Comparison of ENCODE assay signal across 8 cellular contexts in the genomic region with DNA sequence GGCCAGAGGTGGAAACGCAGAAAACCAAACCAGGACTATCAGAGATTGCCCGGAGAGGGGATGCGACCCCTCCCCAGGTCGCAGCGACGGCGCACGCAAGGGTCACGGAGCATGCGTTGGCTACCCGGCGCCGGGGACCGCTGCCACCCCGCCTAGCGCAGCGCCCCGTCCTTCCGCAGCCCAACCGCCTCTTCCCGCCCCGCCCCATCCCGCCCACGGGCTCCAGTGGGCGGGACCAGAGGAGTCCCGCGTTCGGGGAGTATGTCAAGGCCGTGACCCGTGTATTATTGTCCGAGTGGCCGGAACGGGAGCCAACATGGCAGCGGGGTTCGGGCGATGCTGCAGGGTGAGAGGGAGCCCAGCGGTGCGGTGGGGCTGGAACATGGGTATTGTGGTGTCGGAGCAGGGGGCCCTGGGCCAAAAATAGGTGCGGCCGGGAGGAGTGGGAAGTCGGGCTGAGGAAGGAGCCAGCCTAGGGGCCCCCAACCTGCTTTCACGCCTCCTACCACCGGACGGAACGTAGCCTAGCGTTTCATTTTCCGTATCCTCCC. TPM values are rescaled to one million over a fixed set of nuclear protein-coding genes. Genes with fewer than 3 reads are reported as not detected.
DNase-seq lines count a peak whose midpoint lies in the region; ATAC-seq and TF ChIP-seq lines count a peak whose summit lies in the region.

TSS of gene ACADM (plus strand) at position 238 of the 551 bp plus-strand sequence. CDS start at position 317, 79 bp downstream.

- peak within 1 kb of the TSS; percentile 77 for H3K27ac ChIP-seq in A673 (ENCODE audit: low read depth, low read length, poor library complexity, severe bottlenecking)
- peak within 1 kb of the TSS; percentile 98 for H3K27ac ChIP-seq in WERI-Rb-1
- H3K27ac ChIP-seq in breast epithelium: peak within 1 kb of the TSS; percentile 91 to 96
- peak within 1 kb of the TSS; percentile 53 for H3K27ac ChIP-seq in smooth muscle cell (ENCODE audit: low read depth)

- CTCF ChIA-PET in A673 (lab: Charles Lee): no interaction called here

- H3K4me2 ChIP-seq in smooth muscle cell: peak within 1 kb of the TSS; percentile 85

- H3K9ac ChIP-seq in smooth muscle cell (ENCODE audit: low read depth): peak within 1 kb of the TSS; percentile 67

- H3K27me3 ChIP-seq in A673 (replicated peaks; ENCODE audit: insufficient read depth, low read depth, low read length, poor library complexity) (no peaks in the 10 kb centered on the region), WERI-Rb-1 (ENCODE audit: insufficient read depth, low read depth, severe bottlenecking) (no peaks in the 10 kb centered on the region), breast epithelium (no peaks in the 10 kb centered on the region), smooth muscle cell (ENCODE audit: low read depth) (no peaks in the 10 kb centered on the region)

- DNase-seq in A673 (ENCODE audit: low spot score) (peak; percentile 90), NCI-H2171 (lab: John Stamatoyannopoulos, UW) (peak; percentile 81), WERI-Rb-1 (peak; percentile 90), breast epithelium (ENCODE audit: low spot score in 2 of 2) (peak; percentile 79 to 85), iPS-NIHi11 (ENCODE audit: low spot score) (peak; percentile 88), smooth muscle cell (lab: John Stamatoyannopoulos, UW; ENCODE audit: unreplicated experiment) (peak; percentile 83)

- intact Hi-C loops in A673 (cut with micrococcal nuclease; ENCODE audit: unreplicated experiment) (loop anchor here (2.0 kb wide), 1 partner anchor 62 kb away; the partner anchor contains the start of gene RABGGTB), breast epithelium (cut with DNase I; ENCODE audit: low total_unique reads) (no loop called here)

- peaks cover 43% of the 10 kb centered on the region for H3K79me2 ChIP-seq in smooth muscle cell (ENCODE audit: low read depth)

- no peaks in the 10 kb centered on the region for H3F3A ChIP-seq in smooth muscle cell (ENCODE audit: low read depth)

- H3K9me3 ChIP-seq in A673 (ENCODE audit: low read depth, low read length, poor library complexity, severe bottlenecking) (no peaks in the 10 kb centered on the region), WERI-Rb-1 (ENCODE audit: severe bottlenecking) (no peaks in the 10 kb centered on the region), breast epithelium (no peaks in the 10 kb centered on the region), smooth muscle cell (replicated peaks; ENCODE audit: low read depth) (no peaks in the 10 kb centered on the region)

- TF ChIP-seq CTCF in A673 (conservative IDR thresholded peaks at IDR 0.05; ENCODE audit: low read depth, low read length) (no peak), WERI-Rb-1 (IDR thresholded peaks at IDR 0.05; ENCODE audit: low read depth, low read length) (no peak), breast epithelium (IDR thresholded peaks at IDR 0.05) (no peak), smooth muscle cell (IDR thresholded peaks at IDR 0.05; ENCODE audit: borderline replicate concordance, insufficient read depth, poor library complexity, severe bottlenecking) (no peak)

- H2AFZ ChIP-seq in smooth muscle cell (ENCODE audit: low read depth): peak within 1 kb of the TSS; percentile 90

- H3K4me3 ChIP-seq in A673 (ENCODE audit: low read depth, low read length, poor library complexity, severe bottlenecking) (peak within 1 kb of the TSS; percentile 96), WERI-Rb-1 (ENCODE audit: low read depth, low read length) (peak within 1 kb of the TSS; percentile 69), breast epithelium (peak within 1 kb of the TSS; percentile 78 to 93 (median 87)), smooth muscle cell (peak within 1 kb of the TSS; percentile 76)

- peaks cover 16% of the 10 kb centered on the region for H3K4me1 ChIP-seq in A673 (ENCODE audit: insufficient read depth, low read length, poor library complexity, severe bottlenecking)
- H3K4me1 ChIP-seq in breast epithelium: no peaks in the 10 kb centered on the region
- H3K4me1 ChIP-seq in smooth muscle cell (ENCODE audit: low read depth): peaks cover 15% of the 10 kb centered on the region

- POLR2A ChIA-PET in A673 (lab: Charles Lee; ENCODE audit: low non-redundant PET): interaction anchor here (0.7 kb wide), 1 partner anchor 14 kb away, joined by 3 read pairs; no protein-coding TSS in a partner anchor

- peak; percentile 98 for TF ChIP-seq POLR2A in GM18526 (IDR thresholded peaks at IDR 0.05; ENCODE audit: extremely low read depth, insufficient read length)
- peak; percentile 55 for TF ChIP-seq POLR2A in breast epithelium (IDR thresholded peaks at IDR 0.05)

- WGBS in smooth muscle cell (ENCODE audit: low lambda C conversion rate): 2% methylated on average over 42 of the region's 48 CpGs

- H4K20me1 ChIP-seq in smooth muscle cell (ENCODE audit: low read depth): peaks cover 15% of the 10 kb centered on the region

- H3K36me3 ChIP-seq in A673 (ENCODE audit: insufficient read depth, low read length, poor library complexity, severe bottlenecking): no peaks in the 10 kb centered on the region
- H3K36me3 ChIP-seq in WERI-Rb-1: peaks cover 5% of the 10 kb centered on the region; the same call in 1 of the 2 replicates
- no peaks in the 10 kb centered on the region for H3K36me3 ChIP-seq in breast epithelium
- H3K36me3 ChIP-seq in smooth muscle cell (ENCODE audit: low read depth): no peaks in the 10 kb centered on the region

- ATAC-seq in HG03064 (IDR thresholded peaks at IDR 0.05; ENCODE audit: low read depth, unreplicated experiment): peak; percentile 86

- BruUV-seq in A673 (replicated peaks; lab: Mats Ljungman, UMichigan): no TSS peak

RNA-seq across cellular contexts. Expression of gene ACADM, which starts in this region (rescaled TPM):
- total RNA-seq in A673 (2021) (35.6 and 37.3 TPM in 2 replicates), breast epithelium (10 to 100 TPM; 46.7 to 62.9 (median 50.5) TPM), smooth muscle cell (26.5 and 28.6 TPM in 2 replicates)
- polyA plus RNA-seq in smooth muscle cell: 13.3 and 20.5 TPM in 2 replicates

Comparison
In these comparisons a context has a peak if more than half of its experiments do, and no peak if none do; other contexts are left out.
1. Peak in every context shown above with its lines: DNase-seq, ATAC-seq, H3K4me3 ChIP-seq and H3K27ac ChIP-seq.